In the genomic region with DNA sequence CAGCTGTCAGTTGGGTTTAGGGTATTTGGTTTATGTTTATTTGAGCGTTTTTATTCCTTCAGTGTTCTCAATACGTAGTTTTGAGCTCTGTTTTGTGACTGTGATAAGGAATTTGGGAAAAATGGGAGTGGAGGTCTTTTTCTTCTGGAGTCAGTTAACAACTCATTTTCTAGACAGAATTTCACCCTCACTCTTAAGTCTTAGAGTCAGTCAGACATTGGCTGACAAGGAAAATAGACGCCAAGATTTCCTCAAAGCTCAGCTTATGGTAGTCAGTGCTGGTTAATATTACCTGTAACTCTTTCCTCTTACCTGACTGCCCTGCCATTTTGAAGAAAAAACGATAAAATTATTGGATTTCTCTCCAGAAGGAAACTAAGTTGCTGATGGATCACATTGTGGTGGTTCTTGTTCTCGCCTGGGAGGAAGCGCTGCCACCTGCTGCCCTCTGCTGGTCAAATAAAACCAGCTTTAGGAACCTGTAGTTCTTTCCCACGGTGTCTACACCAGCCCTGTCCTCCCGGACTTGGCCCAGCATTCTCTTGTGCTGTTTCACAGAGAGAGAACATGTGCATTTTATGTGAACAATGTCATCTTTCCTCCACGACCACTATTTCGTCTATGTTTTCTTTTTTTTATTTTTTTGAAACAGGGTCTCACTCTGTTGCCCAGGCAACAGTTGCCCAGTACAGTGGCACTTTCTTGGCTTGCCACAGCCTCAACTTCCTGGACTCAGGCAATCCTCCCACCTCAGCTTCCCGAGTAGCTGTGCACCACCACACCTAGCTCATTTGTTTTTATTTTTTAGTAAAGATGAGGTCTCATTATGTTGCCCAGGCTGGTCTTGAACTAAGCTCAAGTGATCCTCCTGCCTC, we compare ENCODE assay signal across 8 cellular contexts. TPM values are rescaled to one million over a fixed set of nuclear protein-coding genes. Genes with fewer than 3 reads are reported as not detected.
DNase-seq lines count a peak whose midpoint lies in the region; ATAC-seq and TF ChIP-seq lines count a peak whose summit lies in the region.

No MANE protein-coding gene starts in this region.

- no peak overlapping the region for H3K4me3 Mint-ChIP-seq in activated naive CD4-positive, alpha-beta T cell treated with anti-CD3 and anti-CD28 coated beads for 36 hours

- H3K4me1 Mint-ChIP-seq in activated naive CD4-positive, alpha-beta T cell treated with anti-CD3 and anti-CD28 coated beads for 36 hours (ENCODE audit: low read depth) = peaks cover 9% of the 10 kb centered on the region

- peak; percentile 88 for TF ChIP-seq CTCF in upper lobe of right lung (IDR thresholded peaks at IDR 0.05)

- no peaks in the 10 kb centered on the region for H3K9me3 Mint-ChIP-seq in activated naive CD4-positive, alpha-beta T cell treated with anti-CD3 and anti-CD28 coated beads for 36 hours

- no peak overlapping the region for H3K27ac ChIP-seq in upper lobe of right lung

- H3K4me3 ChIP-seq in upper lobe of right lung = no peak overlapping the region

- H3K27me3 ChIP-seq in upper lobe of right lung = no peaks in the 10 kb centered on the region

- peak; percentile 99 for ATAC-seq in SK-N-SH treated with all-trans-retinoic acid at 6 μM for 48 hours
- peak; percentile 94 for ATAC-seq in upper lobe of right lung

- DNase-seq in NCI-H1417 (lab: John Stamatoyannopoulos, UW) (peak; percentile 45 to 80 (median 64)), NCI-H1417 treated with DMSO at 0.1 percent for 48 hours (lab: John Stamatoyannopoulos, UW) (no peak), M059J (ENCODE audit: low read depth) (peak; percentile 80), glomerular visceral epithelial cell (ENCODE audit: extremely low spot score) (peak; percentile 78), posterior cingulate gyrus (peak; percentile 33 to 94 (median 74)), upper lobe of right lung (peak; percentile 77)
- DNase-seq in activated naive CD4-positive, alpha-beta T cell treated with anti-CD3 and anti-CD28 coated beads for 36 hours = peak; percentile 89

- no peaks in the 10 kb centered on the region for H3K36me3 ChIP-seq in upper lobe of right lung

- H3K27ac Mint-ChIP-seq in activated naive CD4-positive, alpha-beta T cell treated with anti-CD3 and anti-CD28 coated beads for 36 hours = no peak overlapping the region

- no peaks in the 10 kb centered on the region for H3K9me3 ChIP-seq in upper lobe of right lung

- CTCF ChIA-PET in activated naive CD4-positive, alpha-beta T cell treated with anti-CD3 and anti-CD28 coated beads for 36 hours (lab: Charles Lee) = interaction anchor here (0.7 to 11.1 kb wide), 39 partner anchors 9 to 365 kb away, joined by 3 to 238 read pairs (median 5); a partner anchor contains a TSS

- intact Hi-C loops in activated naive CD4-positive, alpha-beta T cell treated with anti-CD3 and anti-CD28 coated beads for 36 hours (cut with micrococcal nuclease) = loop anchor here (1.0 to 5.0 kb wide), 4 partner anchors 47 to 197 kb away; no protein-coding TSS in a partner anchor
- intact Hi-C loops in posterior cingulate gyrus (cut with DNase I) = loop anchor here (1.0 kb wide), 1 partner anchor 124 kb away; no protein-coding TSS in a partner anchor
- intact Hi-C loops in upper lobe of right lung (cut with DNase I) = loop anchor here (2.0 kb wide), 1 partner anchor 122 kb away; no protein-coding TSS in a partner anchor

- H3K36me3 Mint-ChIP-seq in activated naive CD4-positive, alpha-beta T cell treated with anti-CD3 and anti-CD28 coated beads for 36 hours (ENCODE audit: low read depth) = no peaks in the 10 kb centered on the region

- no peaks in the 10 kb centered on the region for H3K4me1 ChIP-seq in upper lobe of right lung

- peaks cover 13% of the 10 kb centered on the region for H3K27me3 Mint-ChIP-seq in activated naive CD4-positive, alpha-beta T cell treated with anti-CD3 and anti-CD28 coated beads for 36 hours (ENCODE audit: low read depth)

TF ChIP-seq in SK-N-SH treated with all-trans-retinoic acid at 6 μM for 48 hours, 23 proteins besides CTCF, POLR2A, EP300 and RAD21:
- no peak for TF ChIP-seq ZC3H10 (CRISPR knock-in tag; IDR thresholded peaks at IDR 0.05)
- TF ChIP-seq, protein P1, sequence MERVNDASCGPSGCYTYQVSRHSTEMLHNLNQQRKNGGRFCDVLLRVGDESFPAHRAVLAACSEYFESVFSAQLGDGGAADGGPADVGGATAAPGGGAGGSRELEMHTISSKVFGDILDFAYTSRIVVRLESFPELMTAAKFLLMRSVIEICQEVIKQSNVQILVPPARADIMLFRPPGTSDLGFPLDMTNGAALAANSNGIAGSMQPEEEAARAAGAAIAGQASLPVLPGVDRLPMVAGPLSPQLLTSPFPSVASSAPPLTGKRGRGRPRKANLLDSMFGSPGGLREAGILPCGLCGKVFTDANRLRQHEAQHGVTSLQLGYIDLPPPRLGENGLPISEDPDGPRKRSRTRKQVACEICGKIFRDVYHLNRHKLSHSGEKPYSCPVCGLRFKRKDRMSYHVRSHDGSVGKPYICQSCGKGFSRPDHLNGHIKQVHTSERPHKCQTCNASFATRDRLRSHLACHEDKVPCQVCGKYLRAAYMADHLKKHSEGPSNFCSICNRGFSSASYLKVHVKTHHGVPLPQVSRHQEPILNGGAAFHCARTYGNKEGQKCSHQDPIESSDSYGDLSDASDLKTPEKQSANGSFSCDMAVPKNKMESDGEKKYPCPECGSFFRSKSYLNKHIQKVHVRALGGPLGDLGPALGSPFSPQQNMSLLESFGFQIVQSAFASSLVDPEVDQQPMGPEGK (CRISPR knock-in tag; IDR thresholded peaks at IDR 0.05; ENCODE audit: borderline replicate concordance) = no peak
- TF ChIP-seq SNAI2 (CRISPR knock-in tag; IDR thresholded peaks at IDR 0.05) = no peak
- no peak for TF ChIP-seq ZNF565 (CRISPR knock-in tag; conservative IDR thresholded peaks at IDR 0.05; ENCODE audit: low read depth)
- TF ChIP-seq, protein P2, sequence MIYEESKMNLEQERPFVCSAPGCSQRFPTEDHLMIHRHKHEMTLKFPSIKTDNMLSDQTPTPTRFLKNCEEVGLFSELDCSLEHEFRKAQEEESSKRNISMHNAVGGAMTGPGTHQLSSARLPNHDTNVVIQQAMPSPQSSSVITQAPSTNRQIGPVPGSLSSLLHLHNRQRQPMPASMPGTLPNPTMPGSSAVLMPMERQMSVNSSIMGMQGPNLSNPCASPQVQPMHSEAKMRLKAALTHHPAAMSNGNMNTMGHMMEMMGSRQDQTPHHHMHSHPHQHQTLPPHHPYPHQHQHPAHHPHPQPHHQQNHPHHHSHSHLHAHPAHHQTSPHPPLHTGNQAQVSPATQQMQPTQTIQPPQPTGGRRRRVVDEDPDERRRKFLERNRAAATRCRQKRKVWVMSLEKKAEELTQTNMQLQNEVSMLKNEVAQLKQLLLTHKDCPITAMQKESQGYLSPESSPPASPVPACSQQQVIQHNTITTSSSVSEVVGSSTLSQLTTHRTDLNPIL (CRISPR knock-in tag; IDR thresholded peaks at IDR 0.05; ENCODE audit: low read depth) = no peak
- no peak for TF ChIP-seq ZNF70 (CRISPR knock-in tag; IDR thresholded peaks at IDR 0.05)
- TF ChIP-seq PPARA (CRISPR knock-in tag; IDR thresholded peaks at IDR 0.05; ENCODE audit: borderline replicate concordance) = no peak
- no peak for TF ChIP-seq ARNTL (CRISPR knock-in tag; IDR thresholded peaks at IDR 0.05; ENCODE audit: borderline replicate concordance, low read depth)
- no peak for TF ChIP-seq ISL1 (CRISPR knock-in tag; IDR thresholded peaks at IDR 0.05)
- TF ChIP-seq ESRRG (CRISPR knock-in tag; IDR thresholded peaks at IDR 0.05) = no peak
- TF ChIP-seq, protein P3, sequence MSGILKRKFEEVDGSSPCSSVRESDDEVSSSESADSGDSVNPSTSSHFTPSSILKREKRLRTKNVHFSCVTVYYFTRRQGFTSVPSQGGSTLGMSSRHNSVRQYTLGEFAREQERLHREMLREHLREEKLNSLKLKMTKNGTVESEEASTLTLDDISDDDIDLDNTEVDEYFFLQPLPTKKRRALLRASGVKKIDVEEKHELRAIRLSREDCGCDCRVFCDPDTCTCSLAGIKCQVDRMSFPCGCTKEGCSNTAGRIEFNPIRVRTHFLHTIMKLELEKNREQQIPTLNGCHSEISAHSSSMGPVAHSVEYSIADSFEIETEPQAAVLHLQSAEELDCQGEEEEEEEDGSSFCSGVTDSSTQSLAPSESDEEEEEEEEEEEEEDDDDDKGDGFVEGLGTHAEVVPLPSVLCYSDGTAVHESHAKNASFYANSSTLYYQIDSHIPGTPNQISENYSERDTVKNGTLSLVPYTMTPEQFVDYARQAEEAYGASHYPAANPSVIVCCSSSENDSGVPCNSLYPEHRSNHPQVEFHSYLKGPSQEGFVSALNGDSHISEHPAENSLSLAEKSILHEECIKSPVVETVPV (CRISPR knock-in tag; IDR thresholded peaks at IDR 0.05) = no peak
- TF ChIP-seq CSDC2 (CRISPR knock-in tag; IDR thresholded peaks at IDR 0.05) = no peak
- no peak for TF ChIP-seq OSR1 (CRISPR knock-in tag; IDR thresholded peaks at IDR 0.05)
- TF ChIP-seq ZFP3 (CRISPR knock-in tag; IDR thresholded peaks at IDR 0.05) = no peak
- no peak for TF ChIP-seq BACH2 (CRISPR knock-in tag; IDR thresholded peaks at IDR 0.05; ENCODE audit: borderline replicate concordance)
- no peak for TF ChIP-seq TOX (CRISPR knock-in tag; IDR thresholded peaks at IDR 0.05; ENCODE audit: borderline replicate concordance)
- no peak for TF ChIP-seq GLIS3 (CRISPR knock-in tag; IDR thresholded peaks at IDR 0.05)
- no peak for TF ChIP-seq RARB (CRISPR knock-in tag; IDR thresholded peaks at IDR 0.05)

RNA-seq across cellular contexts. Expression of a gene that starts 41.4 kb away (rescaled TPM):
- 36.9 and 43.9 TPM in 2 replicates for total RNA-seq in M059J (2014; rRNA removed; shearing (Covaris generic))
- 10 to 100 TPM; 29.6 to 34.1 TPM for total RNA-seq in activated naive CD4-positive, alpha-beta T cell treated with anti-CD3 and anti-CD28 coated beads for 36 hours
- 22.2 TPM for total RNA-seq in upper lobe of right lung
